In the genomic region with DNA sequence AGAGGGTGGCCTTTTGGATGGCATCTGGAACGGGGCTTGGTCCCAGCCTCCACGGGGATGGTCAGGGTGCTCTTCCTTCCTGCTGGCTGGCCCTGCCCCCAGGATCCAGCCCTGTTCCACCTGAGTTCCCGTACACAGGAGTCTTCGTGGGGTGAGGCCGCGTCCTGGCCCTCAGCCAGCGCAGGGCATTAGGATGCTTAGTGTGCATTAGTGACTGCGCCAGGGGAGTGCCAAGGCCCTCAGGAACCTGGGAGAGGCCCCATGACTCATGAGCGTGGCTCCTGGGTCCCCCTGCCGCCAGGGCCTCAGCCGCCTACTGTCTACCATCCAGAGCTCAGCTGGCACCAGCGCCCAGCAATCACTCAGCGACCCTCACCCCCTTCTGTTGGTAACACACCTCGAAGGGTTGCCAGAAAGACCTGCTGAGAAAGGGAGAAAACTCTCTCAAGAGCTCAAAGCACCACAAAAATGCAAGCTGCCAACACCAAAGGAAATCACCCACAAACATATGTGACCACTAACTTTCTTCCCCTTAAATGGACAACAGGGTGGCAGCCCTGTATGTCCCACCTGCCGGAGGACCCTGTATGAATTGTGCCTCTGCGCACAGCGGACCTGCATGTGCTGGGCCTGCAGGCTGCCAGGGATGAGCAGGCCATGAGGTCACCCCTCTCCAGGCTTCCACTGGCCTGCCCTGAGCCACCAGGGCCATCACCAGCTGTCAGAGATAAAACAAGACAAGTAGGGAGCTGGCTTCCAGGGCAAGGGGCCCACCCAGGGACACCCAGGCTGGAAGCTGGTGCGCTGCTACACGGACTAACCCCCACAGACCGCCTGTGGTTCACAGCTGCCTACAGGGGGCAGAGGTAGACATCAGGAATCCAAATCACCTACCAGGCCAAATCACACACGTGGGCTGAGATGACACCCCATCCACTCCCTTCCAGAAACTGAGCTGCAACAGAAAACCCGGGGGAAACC, we compare ENCODE assay signal across 8 cellular contexts. TPM values are rescaled to one million over a fixed set of nuclear protein-coding genes. Genes with fewer than 3 reads are reported as not detected.
DNase-seq lines count a peak whose midpoint lies in the region; ATAC-seq and TF ChIP-seq lines count a peak whose summit lies in the region.

No MANE protein-coding gene starts in this region.

- H3K4me1 ChIP-seq in Loucy (ENCODE audit: insufficient read depth, low read length, poor library complexity, severe bottlenecking), result no peaks in the 10 kb centered on the region

- TF ChIP-seq CTCF in Loucy (conservative IDR thresholded peaks at IDR 0.05; ENCODE audit: low read length), result peak; percentile 47

- H3K27me3 ChIP-seq in Loucy (ENCODE audit: insufficient read depth, low read length, poor library complexity, severe bottlenecking), result no peaks in the 10 kb centered on the region

- H3K9me3 ChIP-seq in Loucy (ENCODE audit: insufficient read depth, low read depth, low read length), result no peaks in the 10 kb centered on the region

- no peak overlapping the region for H3K4me2 ChIP-seq in Loucy (ENCODE audit: low read depth, low read length, poor library complexity, severe bottlenecking)

- no peak overlapping the region for H2AFZ ChIP-seq in Loucy (ENCODE audit: low read length)

- no peaks in the 10 kb centered on the region for H4K20me1 ChIP-seq in Loucy (ENCODE audit: insufficient read depth, low read length, poor library complexity, severe bottlenecking)

- ATAC-seq in left lobe of liver (no peak), HG03565 (IDR thresholded peaks at IDR 0.05; ENCODE audit: unreplicated experiment) (no peak)

- H3K27ac ChIP-seq in caudate nucleus (ENCODE audit: low read depth, low read length), result peak overlapping the region; percentile 26

- DNase-seq in COR-L47 (lab: John Stamatoyannopoulos, UW) (peak; percentile 71), caudate nucleus (lab: John Stamatoyannopoulos, UW) (no peak), myocyte (ENCODE audit: low read depth) (peak; percentile 85), AG08395 (ENCODE audit: low spot score) (no peak), left lobe of liver (ENCODE audit: low spot score) (no peak)
- no peak for DNase-seq in NK-92 treated with Interleukin-12 subunit alpha and Interleukin-12 subunit beta, amount 100 ng/mL, for 24 hours (lab: John Stamatoyannopoulos, UW)

- H3K9ac ChIP-seq in Loucy (ENCODE audit: low read depth, low read length, poor library complexity, severe bottlenecking), result no peak overlapping the region

- H3K4me3 ChIP-seq in Loucy (ENCODE audit: low read length, poor library complexity, severe bottlenecking), result no peak overlapping the region

- H3F3A ChIP-seq in Loucy (ENCODE audit: low read depth), result no peaks in the 10 kb centered on the region

- peaks cover 42% of the 10 kb centered on the region; the same call in 1 of the 2 replicates for H3K79me2 ChIP-seq in Loucy (ENCODE audit: insufficient read depth, low read length)

- no peaks in the 10 kb centered on the region for H3K36me3 ChIP-seq in Loucy (ENCODE audit: insufficient read depth, low read length)

- no peaks in the 10 kb centered on the region for H3K9me2 ChIP-seq in Loucy (replicated peaks; ENCODE audit: low read depth, low read length)

RNA-seq across cellular contexts. Expression of a gene that starts 28.7 kb away (rescaled TPM):
- total RNA-seq in myocyte (3.2 and 6.1 TPM in 2 replicates), left lobe of liver (25.0 TPM)
- polyA plus RNA-seq in myocyte (2012), result 4.4 TPM

Comparison
In these comparisons a context has a peak if more than half of its experiments do, and no peak if none do; other contexts are left out.
1. DNase-seq: peak in COR-L47 (single experiment) and myocyte (single experiment); none in caudate nucleus (0 of 61), AG08395 (single experiment), left lobe of liver (single experiment) and NK-92 treated with Interleukin-12 subunit alpha and Interleukin-12 subunit beta, amount 100 ng/mL, for 24 hours (single experiment).